ENCODE assay signal across 2 cellular contexts in the genomic region with DNA sequence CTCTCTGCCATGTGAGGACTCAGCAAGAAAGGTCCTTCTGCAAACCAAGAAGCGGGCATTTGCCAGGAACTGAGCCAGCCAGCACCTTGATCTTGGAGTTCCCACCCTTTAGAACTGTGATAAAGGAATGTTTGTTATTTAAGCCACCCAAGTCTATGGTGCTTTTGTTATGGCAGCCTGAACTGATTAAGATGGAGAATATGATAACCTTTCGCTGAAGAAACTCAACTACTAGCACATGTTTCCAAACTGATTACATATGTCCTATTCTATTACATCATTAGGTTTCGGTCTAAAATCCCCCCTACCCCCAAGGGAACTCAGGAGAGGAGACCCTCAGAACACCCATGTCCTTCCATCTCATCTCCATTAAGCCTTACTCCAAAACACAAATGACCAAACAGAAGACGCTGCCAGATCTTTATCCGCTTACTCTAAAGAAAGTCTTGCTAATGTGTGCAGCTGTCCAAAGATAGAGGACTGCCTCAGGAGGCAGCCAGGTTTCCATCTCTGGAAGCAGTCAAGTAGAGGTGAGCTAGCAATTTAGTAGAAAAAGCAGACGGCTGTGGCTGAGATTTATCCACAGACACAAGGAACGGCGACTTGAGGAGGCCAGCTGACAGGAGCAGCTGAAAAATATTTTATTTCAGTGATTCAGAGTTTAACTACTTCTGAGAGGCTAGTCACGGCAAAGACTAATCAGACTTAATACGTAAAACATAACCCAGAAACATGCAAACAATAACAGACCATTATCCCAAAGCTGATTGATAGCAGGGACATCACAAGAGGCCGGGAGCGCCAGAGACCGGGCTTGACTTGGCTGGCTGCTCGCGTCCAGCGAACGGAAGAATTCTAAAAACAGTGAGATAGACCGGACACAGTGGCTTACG.
A peak's percentile ranks its signal among the peaks of the same experiment; 100 is the strongest.
TF ChIP-seq lines count a peak whose summit lies in the region.

No MANE protein-coding gene starts in this region.

TF ChIP-seq in liver, 16 proteins besides CTCF, POLR2A, EP300 and RAD21 (continued from another document):
- TF ChIP-seq, protein P1, sequence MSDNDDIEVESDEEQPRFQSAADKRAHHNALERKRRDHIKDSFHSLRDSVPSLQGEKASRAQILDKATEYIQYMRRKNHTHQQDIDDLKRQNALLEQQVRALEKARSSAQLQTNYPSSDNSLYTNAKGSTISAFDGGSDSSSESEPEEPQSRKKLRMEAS (IDR thresholded peaks at IDR 0.05): no peak
- TF ChIP-seq TAF1 (conservative IDR thresholded peaks at IDR 0.05) (no peak), NR2F2 (IDR thresholded peaks at IDR 0.05) (peak; percentile 16), YY1 (IDR thresholded peaks at IDR 0.05) (no peak), RXRA (IDR thresholded peaks at IDR 0.05) (no peak), EGR1 (IDR thresholded peaks at IDR 0.05; ENCODE audit: low read depth in 2 of 2) (no peak), HNF4A (conservative IDR thresholded peaks at IDR 0.05) (no peak)
- TF ChIP-seq, protein P2, sequence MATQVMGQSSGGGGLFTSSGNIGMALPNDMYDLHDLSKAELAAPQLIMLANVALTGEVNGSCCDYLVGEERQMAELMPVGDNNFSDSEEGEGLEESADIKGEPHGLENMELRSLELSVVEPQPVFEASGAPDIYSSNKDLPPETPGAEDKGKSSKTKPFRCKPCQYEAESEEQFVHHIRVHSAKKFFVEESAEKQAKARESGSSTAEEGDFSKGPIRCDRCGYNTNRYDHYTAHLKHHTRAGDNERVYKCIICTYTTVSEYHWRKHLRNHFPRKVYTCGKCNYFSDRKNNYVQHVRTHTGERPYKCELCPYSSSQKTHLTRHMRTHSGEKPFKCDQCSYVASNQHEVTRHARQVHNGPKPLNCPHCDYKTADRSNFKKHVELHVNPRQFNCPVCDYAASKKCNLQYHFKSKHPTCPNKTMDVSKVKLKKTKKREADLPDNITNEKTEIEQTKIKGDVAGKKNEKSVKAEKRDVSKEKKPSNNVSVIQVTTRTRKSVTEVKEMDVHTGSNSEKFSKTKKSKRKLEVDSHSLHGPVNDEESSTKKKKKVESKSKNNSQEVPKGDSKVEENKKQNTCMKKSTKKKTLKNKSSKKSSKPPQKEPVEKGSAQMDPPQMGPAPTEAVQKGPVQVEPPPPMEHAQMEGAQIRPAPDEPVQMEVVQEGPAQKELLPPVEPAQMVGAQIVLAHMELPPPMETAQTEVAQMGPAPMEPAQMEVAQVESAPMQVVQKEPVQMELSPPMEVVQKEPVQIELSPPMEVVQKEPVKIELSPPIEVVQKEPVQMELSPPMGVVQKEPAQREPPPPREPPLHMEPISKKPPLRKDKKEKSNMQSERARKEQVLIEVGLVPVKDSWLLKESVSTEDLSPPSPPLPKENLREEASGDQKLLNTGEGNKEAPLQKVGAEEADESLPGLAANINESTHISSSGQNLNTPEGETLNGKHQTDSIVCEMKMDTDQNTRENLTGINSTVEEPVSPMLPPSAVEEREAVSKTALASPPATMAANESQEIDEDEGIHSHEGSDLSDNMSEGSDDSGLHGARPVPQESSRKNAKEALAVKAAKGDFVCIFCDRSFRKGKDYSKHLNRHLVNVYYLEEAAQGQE (IDR thresholded peaks at IDR 0.05): no peak

TF ChIP-seq in HepG2, 621 proteins besides CTCF, POLR2A, EP300 and RAD21 (continued from another document):
- no peak for TF ChIP-seq HHEX (CRISPR knock-in tag; IDR thresholded peaks at IDR 0.05)
- TF ChIP-seq, protein P3, sequence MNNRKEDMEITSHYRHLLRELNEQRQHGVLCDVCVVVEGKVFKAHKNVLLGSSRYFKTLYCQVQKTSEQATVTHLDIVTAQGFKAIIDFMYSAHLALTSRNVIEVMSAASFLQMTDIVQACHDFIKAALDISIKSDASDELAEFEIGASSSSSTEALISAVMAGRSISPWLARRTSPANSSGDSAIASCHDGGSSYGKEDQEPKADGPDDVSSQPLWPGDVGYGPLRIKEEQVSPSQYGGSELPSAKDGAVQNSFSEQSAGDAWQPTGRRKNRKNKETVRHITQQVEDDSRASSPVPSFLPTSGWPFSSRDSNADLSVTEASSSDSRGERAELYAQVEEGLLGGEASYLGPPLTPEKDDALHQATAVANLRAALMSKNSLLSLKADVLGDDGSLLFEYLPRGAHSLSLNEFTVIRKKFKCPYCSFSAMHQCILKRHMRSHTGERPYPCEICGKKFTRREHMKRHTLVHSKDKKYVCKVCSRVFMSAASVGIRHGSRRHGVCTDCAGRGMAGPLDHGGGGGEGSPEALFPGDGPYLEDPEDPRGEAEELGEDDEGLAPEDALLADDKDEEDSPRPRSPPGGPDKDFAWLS (CRISPR knock-in tag; IDR thresholded peaks at IDR 0.05; ENCODE audit: borderline replicate concordance): no peak
- TF ChIP-seq ZNF10 (CRISPR knock-in tag; IDR thresholded peaks at IDR 0.05; ENCODE audit: borderline replicate concordance, low read depth): no peak
- TF ChIP-seq RBFOX2 (IDR thresholded peaks at IDR 0.05; ENCODE audit: low read depth, low read length): no peak
- TF ChIP-seq ZNF550 (CRISPR knock-in tag; IDR thresholded peaks at IDR 0.05; ENCODE audit: borderline replicate concordance): no peak
- no peak for TF ChIP-seq SIX4 (CRISPR knock-in tag; IDR thresholded peaks at IDR 0.05)
- TF ChIP-seq, protein P4, sequence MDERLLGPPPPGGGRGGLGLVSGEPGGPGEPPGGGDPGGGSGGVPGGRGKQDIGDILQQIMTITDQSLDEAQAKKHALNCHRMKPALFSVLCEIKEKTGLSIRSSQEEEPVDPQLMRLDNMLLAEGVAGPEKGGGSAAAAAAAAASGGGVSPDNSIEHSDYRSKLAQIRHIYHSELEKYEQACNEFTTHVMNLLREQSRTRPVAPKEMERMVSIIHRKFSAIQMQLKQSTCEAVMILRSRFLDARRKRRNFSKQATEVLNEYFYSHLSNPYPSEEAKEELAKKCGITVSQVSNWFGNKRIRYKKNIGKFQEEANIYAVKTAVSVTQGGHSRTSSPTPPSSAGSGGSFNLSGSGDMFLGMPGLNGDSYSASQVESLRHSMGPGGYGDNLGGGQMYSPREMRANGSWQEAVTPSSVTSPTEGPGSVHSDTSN (CRISPR knock-in tag; IDR thresholded peaks at IDR 0.05): no peak
- no peak for TF ChIP-seq ZNF232 (CRISPR knock-in tag; IDR thresholded peaks at IDR 0.05; ENCODE audit: borderline replicate concordance)
